In genomic region chr19:12365372-12366162, GRCh38 we compare ENCODE assay signal across 8 cellular contexts. TPM values are rescaled to one million over a fixed set of nuclear protein-coding genes. Genes with fewer than 3 reads are reported as not detected.
DNase-seq lines count a peak whose midpoint lies in the region; ATAC-seq and TF ChIP-seq lines count a peak whose summit lies in the region.

ZNF442 (minus strand) TSS chr19:12365683; CDS start chr19:12363631, 2,052 bp downstream.

- H4K20me1 ChIP-seq in osteoblast (ENCODE audit: insufficient read depth, low read length), result no peaks in the 10 kb centered on the region

- TF ChIP-seq CTCF in osteoblast (IDR thresholded peaks at IDR 0.05; ENCODE audit: extremely low read depth, low read depth, low read length), result peak; percentile 66
- peak; percentile 55 for TF ChIP-seq CTCF in thoracic aorta (IDR thresholded peaks at IDR 0.05)

- H3K27me3 Mint-ChIP-seq in activated naive CD8-positive, alpha-beta T cell treated with anti-CD3 and anti-CD28 coated beads, Interleukin-2, amount 10 ng/mL, durations not matched to agents 7 days and 5 days, result peaks cover 1% of the 10 kb centered on the region

- H3K36me3 ChIP-seq in osteoblast (ENCODE audit: insufficient read depth, low read length), result no peaks in the 10 kb centered on the region
- H3K36me3 ChIP-seq in thoracic aorta, result no peaks in the 10 kb centered on the region

- no peaks in the 10 kb centered on the region for H3K27me3 ChIP-seq in osteoblast (ENCODE audit: insufficient read depth, low read length)
- no peaks in the 10 kb centered on the region for H3K27me3 ChIP-seq in thoracic aorta (replicated peaks; ENCODE audit: insufficient read depth)

- H3K4me3 ChIP-seq in osteoblast (ENCODE audit: insufficient read depth, low read length) (peak within 1 kb of the TSS; percentile 81), thoracic aorta (peak within 1 kb of the TSS; percentile 91)

- peaks cover 16% of the 10 kb centered on the region for H3K4me1 Mint-ChIP-seq in activated naive CD8-positive, alpha-beta T cell treated with anti-CD3 and anti-CD28 coated beads, Interleukin-2, amount 10 ng/mL, durations not matched to agents 7 days and 5 days

- ATAC-seq in GM21619 (IDR thresholded peaks at IDR 0.05; ENCODE audit: unreplicated experiment) (peak; percentile 93), thoracic aorta (ENCODE audit: insufficient number of reproducible peaks, low FRiP score, low read depth) (peak; percentile 93)
- ATAC-seq in activated naive CD8-positive, alpha-beta T cell treated with anti-CD3 and anti-CD28 coated beads, Interleukin-2, amount 10 ng/mL, durations not matched to agents 7 days and 5 days (ENCODE audit: low read depth), result peak; percentile 98

- POLR2A ChIA-PET in activated naive CD8-positive, alpha-beta T cell treated with anti-CD3 and anti-CD28 coated beads, Interleukin-2, amount 10 ng/mL, durations not matched to agents 7 days and 5 days (lab: Charles Lee), result interaction anchor here (0.5 to 2.6 kb wide), 10 partner anchors 11 to 378 kb away, joined by 3 to 31 read pairs (median 4); partner anchors contain the start of genes ZNF20, ZNF44, ZNF443 and ZNF563

- H3K4me1 ChIP-seq in osteoblast (ENCODE audit: insufficient read depth, low read length), result peaks cover 10% of the 10 kb centered on the region
- H3K4me1 ChIP-seq in thoracic aorta (ENCODE audit: control insufficient read depth in 1 of 2, low read depth in 2 of 2), result peaks cover 3 to 20% of the 10 kb centered on the region in 2 donors

- H3K27ac Mint-ChIP-seq in activated naive CD8-positive, alpha-beta T cell treated with anti-CD3 and anti-CD28 coated beads, Interleukin-2, amount 10 ng/mL, durations not matched to agents 7 days and 5 days, result peak within 1 kb of the TSS; percentile 91

- peaks cover 12% of the 10 kb centered on the region for H3K9me3 Mint-ChIP-seq in activated naive CD8-positive, alpha-beta T cell treated with anti-CD3 and anti-CD28 coated beads, Interleukin-2, amount 10 ng/mL, durations not matched to agents 7 days and 5 days

- H3K9me3 ChIP-seq in osteoblast (ENCODE audit: low read depth, low read length) (no peaks in the 10 kb centered on the region), thoracic aorta (no peaks in the 10 kb centered on the region)

- intact Hi-C loops in head of caudate nucleus (cut with DNase I), result loop anchor here (10.0 kb wide), 1 partner anchor 71 kb away; the partner anchor contains the start of gene ZNF44

- peaks cover 7% of the 10 kb centered on the region for H3K36me3 Mint-ChIP-seq in activated naive CD8-positive, alpha-beta T cell treated with anti-CD3 and anti-CD28 coated beads, Interleukin-2, amount 10 ng/mL, durations not matched to agents 7 days and 5 days

- peak within 1 kb of the TSS; percentile 84 for H3K27ac ChIP-seq in osteoblast (ENCODE audit: low read depth, low read length)
- peak within 1 kb of the TSS; percentile 83 to 88 for H3K27ac ChIP-seq in thoracic aorta

- H3K79me2 ChIP-seq in osteoblast (ENCODE audit: insufficient read depth, low read length), result peaks cover 11% of the 10 kb centered on the region

- DNase-seq in DMS53 treated with DMSO at 0.1 percent for 48 hours (lab: John Stamatoyannopoulos, UW; ENCODE audit: unreplicated experiment), result peak; percentile 82
- peak; percentile 88 for DNase-seq in KG1 (lab: John Stamatoyannopoulos, UW)
- DNase-seq in SKM-1 treated with dmso at 0.1 percent for 144 hours (lab: John Stamatoyannopoulos, UW; ENCODE audit: unreplicated experiment), result peak; percentile 94
- DNase-seq in activated naive CD8-positive, alpha-beta T cell treated with anti-CD3 and anti-CD28 coated beads, Interleukin-2, amount 10 ng/mL, durations not matched to agents 7 days and 5 days, result peak; percentile 80
- peak; percentile 87 to 99 (median 97) for DNase-seq in head of caudate nucleus
- peak; percentile 99 for DNase-seq in osteoblast (ENCODE audit: insufficient read length, low spot score, missing footprints)
- DNase-seq in thoracic aorta (ENCODE audit: low spot score), result peak; percentile 93

- peak within 1 kb of the TSS; percentile 94 for H2AFZ ChIP-seq in osteoblast (ENCODE audit: low read length)

- H3K4me3 Mint-ChIP-seq in activated naive CD8-positive, alpha-beta T cell treated with anti-CD3 and anti-CD28 coated beads, Interleukin-2, amount 10 ng/mL, durations not matched to agents 7 days and 5 days, result peak within 1 kb of the TSS; percentile 96

- peak within 1 kb of the TSS; percentile 81 for H3K4me2 ChIP-seq in osteoblast (ENCODE audit: insufficient read depth, low read length)

RNA-seq across cellular contexts. Expression of gene ZNF442, which starts in this region (rescaled TPM):
- total RNA-seq in activated naive CD8-positive, alpha-beta T cell treated with anti-CD3 and anti-CD28 coated beads, Interleukin-2, amount 10 ng/mL, durations not matched to agents 7 days and 5 days, result 1 to 10 TPM; 2.6 to 4.3 TPM
- total RNA-seq in osteoblast (3.5 and 4.0 TPM in 2 replicates), thoracic aorta (10 to 100 TPM in 1 of 2 donors, under 1 TPM in 1; 0.81 to 11.1 TPM)

Comparison
In these comparisons a context has a peak if more than half of its experiments do, and no peak if none do; other contexts are left out.
1. Peak in every context shown above with its lines: DNase-seq, ATAC-seq, H3K4me3 ChIP-seq and H3K27ac ChIP-seq.